ENCODE assay signal across 21 cellular contexts in the genomic region with DNA sequence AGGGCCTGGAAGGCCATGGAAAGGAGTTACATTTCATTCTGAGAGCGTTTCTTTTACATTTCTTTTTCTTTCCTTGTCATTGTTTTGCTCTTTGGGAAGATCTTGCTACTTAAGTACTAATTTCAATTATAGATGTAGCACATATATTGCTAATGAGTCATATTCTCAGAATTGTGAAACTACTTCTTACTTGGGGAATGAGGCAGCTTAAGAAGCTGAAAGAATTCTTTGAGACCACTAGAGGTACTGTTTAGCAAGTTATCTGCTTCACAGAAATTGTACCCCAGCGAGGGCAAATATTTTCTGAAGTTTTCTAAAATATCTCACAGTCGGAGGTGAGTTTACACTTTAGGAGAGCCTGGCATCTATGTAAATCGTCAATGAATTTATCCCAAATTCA.
DNase-seq lines count a peak whose midpoint lies in the region; TF ChIP-seq lines count a peak whose summit lies in the region.
"Had no signal": no experiment of that assay in that cellular context is flagged by ENCODE, and none has a peak within 500 bp of the region (broad histone marks: within the 10 kb centered on the region; RNA-seq: fewer than 3 reads in every experiment).

No MANE protein-coding gene starts in this region.

- H3K36me3 ChIP-seq in adrenal gland (replicated peaks in 1 of 2) (no peaks in the 10 kb centered on the region), brain microvascular endothelial cell (replicated peaks) (no peaks in the 10 kb centered on the region)
- H3K36me3 ChIP-seq: Peyer's patch had no signal

- H3K27me3 Mint-ChIP-seq in chondrocyte (ENCODE audit: low read depth) = no peaks in the 10 kb centered on the region
- H3K27me3 Mint-ChIP-seq: CD4-positive, CD25-positive, alpha-beta regulatory T cell had no signal

- intact Hi-C loops in adrenal gland (cut with DNase I) = no loop called here

- in situ Hi-C loops in brain microvascular endothelial cell (cut with HindIII; ENCODE audit: low pct_ligation_motif_present, low sequenced_read_pairs) = no loop called here

- H3K4me3 Mint-ChIP-seq in chondrocyte (ENCODE audit: unreplicated experiment) = no peak overlapping the region
- H3K4me3 Mint-ChIP-seq: CD4-positive, CD25-positive, alpha-beta regulatory T cell; HFFc6; T-cell had no signal

- no peak for TF ChIP-seq POLR2A in adrenal gland (IDR thresholded peaks at IDR 0.05)

- no peaks in the 10 kb centered on the region for H3K36me3 Mint-ChIP-seq in chondrocyte (ENCODE audit: low read depth)
- H3K36me3 Mint-ChIP-seq: activated naive CD4-positive, alpha-beta T cell treated with anti-CD3 and anti-CD28 coated beads, Interleukin-2, amount 50 U/mL, for 72 hours; CD4-positive, CD25-positive, alpha-beta regulatory T cell; T-cell had no signal

- H3K27me3 ChIP-seq in adrenal gland (no peaks in the 10 kb centered on the region), brain microvascular endothelial cell (replicated peaks) (no peaks in the 10 kb centered on the region)
- H3K27me3 ChIP-seq: Peyer's patch had no signal

- H3K9me3 Mint-ChIP-seq in chondrocyte (ENCODE audit: low read depth) = peaks cover 11% of the 10 kb centered on the region
- H3K9me3 Mint-ChIP-seq: activated naive CD4-positive, alpha-beta T cell treated with anti-CD3 and anti-CD28 coated beads, Interleukin-2, amount 50 U/mL, for 72 hours; T-cell had no signal

- no peaks in the 10 kb centered on the region for H3K4me1 ChIP-seq in adrenal gland (replicated peaks in 1 of 2)
- H3K4me1 ChIP-seq: parathyroid adenoma, Peyer's patch had no signal

- peaks cover 16% of the 10 kb centered on the region for H3K4me1 Mint-ChIP-seq in chondrocyte (ENCODE audit: low read depth)
- H3K4me1 Mint-ChIP-seq: CD4-positive, CD25-positive, alpha-beta regulatory T cell; T-cell had no signal

- H3K27ac ChIP-seq in adrenal gland = no peak overlapping the region
- no peak overlapping the region for H3K27ac ChIP-seq in brain microvascular endothelial cell
- H3K27ac ChIP-seq: 22Rv1, coronary artery, parathyroid adenoma, Peyer's patch had no signal

- 54 to 74% (median 64%) methylated on average over 4 of the region's 4 CpGs for WGBS in adrenal gland, 4 donors

- no peak overlapping the region for H3K4me3 ChIP-seq in adrenal gland
- no peak overlapping the region for H3K4me3 ChIP-seq in brain microvascular endothelial cell (ENCODE audit: low read depth, low read length)
- H3K4me3 ChIP-seq: coronary artery, Peyer's patch had no signal

- H3K27ac Mint-ChIP-seq in chondrocyte (ENCODE audit: unreplicated experiment) = peak overlapping the region; percentile 35
- H3K27ac Mint-ChIP-seq: activated naive CD4-positive, alpha-beta T cell treated with anti-CD3 and anti-CD28 coated beads, Interleukin-2, amount 50 U/mL, for 72 hours; CD4-positive, CD25-positive, alpha-beta regulatory T cell; HFFc6; T-cell had no signal

- no peaks in the 10 kb centered on the region for H3K9me3 ChIP-seq in adrenal gland (replicated peaks in 1 of 3)
- H3K9me3 ChIP-seq: Peyer's patch had no signal

- TF ChIP-seq CTCF in chondrocyte (IDR thresholded peaks at IDR 0.05) (peak; percentile 61), adrenal gland (IDR thresholded peaks at IDR 0.05) (no peak), brain microvascular endothelial cell (IDR thresholded peaks at IDR 0.05; ENCODE audit: low read depth, low read length, missing control alignments) (no peak)

- DNase-seq in NOMO-1 (lab: John Stamatoyannopoulos, UW; ENCODE audit: unreplicated experiment in 2 of 2) (peak; percentile 38 to 62), NOMO-1 treated with dmso at 0.1 percent for 144 hours (lab: John Stamatoyannopoulos, UW; ENCODE audit: unreplicated experiment) (no peak), OCI-M1 (lab: John Stamatoyannopoulos, UW) (peak; percentile 68), chondrocyte (ENCODE audit: low spot score) (no peak), renal cortical epithelial cell (ENCODE audit: low read depth) (peak; percentile 51), amniotic stem cell (lab: John Stamatoyannopoulos, UW) (no peak), adrenal gland (no peak), brain microvascular endothelial cell (no peak)
- DNase-seq: activated CD4-positive, CD25-positive, alpha-beta regulatory T cell treated with anti-CD3 and anti-CD28 coated beads, Interleukin-2, amount 50 U/mL, for 72 hours; activated CD8-positive, alpha-beta memory T cell treated with anti-CD3 and anti-CD28 coated beads, Interleukin-2, amount 50 U/mL, for 48 hours; HFFc6; KBM-7; Peyer's patch; stimulated activated CD4-positive, alpha-beta T cell treated with anti-CD3 and anti-CD28 coated beads, Interleukin-15, amount 100 ng/mL, for 24 hours; substantia nigra; T-cell had no signal

Comparison
In these comparisons a context has a peak if more than half of its experiments do, and no peak if none do; other contexts are left out.
1. DNase-seq: peak in NOMO-1 (2 of 2), OCI-M1 (single experiment) and renal cortical epithelial cell (single experiment); none in NOMO-1 treated with dmso at 0.1 percent for 144 hours (single experiment), chondrocyte (single experiment), amniotic stem cell (single experiment), adrenal gland (0 of 7) and brain microvascular endothelial cell (single experiment).